Comparison of ENCODE assay signal across 19 cellular contexts in the genomic region with DNA sequence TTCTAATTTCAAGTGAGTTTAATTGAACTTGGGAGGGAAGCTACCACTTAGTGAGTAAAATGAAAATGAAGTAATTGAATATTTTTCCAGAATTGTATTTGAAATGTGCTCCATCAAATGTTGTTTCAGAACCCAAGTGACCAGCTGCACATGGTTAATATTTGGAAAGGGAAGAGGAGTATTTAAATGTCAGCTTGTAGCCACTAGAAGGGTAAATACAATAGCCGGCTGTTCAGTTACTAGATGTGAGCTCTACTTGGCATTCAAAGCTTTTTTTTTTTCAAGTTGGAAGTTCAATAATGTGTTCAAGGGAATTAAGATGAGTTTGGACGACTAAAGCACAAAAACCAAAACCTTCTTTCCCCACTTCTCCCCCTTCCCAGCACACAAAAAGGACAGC.
DNase-seq lines count a peak whose midpoint lies in the region; ATAC-seq, FAIRE-seq and TF ChIP-seq lines count a peak whose summit lies in the region.
"Had no signal": no experiment of that assay in that cellular context is flagged by ENCODE, and none has a peak within 500 bp of the region (broad histone marks: within the 10 kb centered on the region; RNA-seq: fewer than 3 reads in every experiment).

No MANE protein-coding gene starts in this region.

- intact Hi-C loops in aorta (cut with DNase I), result no loop called here

- H3K4me3 Mint-ChIP-seq in T-helper 2 cell treated with Interferon-gamma antibody and Interleukin-4, amounts not matched to agents 5 μg/mL and 100 μg/mL, for 36 hours, result no peak overlapping the region

- 0 out of 2 replicates have a peak overlapping the region, but pooled peaks have one; percentile 1 for H3K4me3 ChIP-seq in SK-N-MC
- no peak overlapping the region for H3K4me3 ChIP-seq in WERI-Rb-1 (ENCODE audit: low read depth, low read length)
- no peak overlapping the region for H3K4me3 ChIP-seq in aorta (ENCODE audit: low read length in 2 of 2)
- H3K4me3 ChIP-seq: A549, Peyer's patch had no signal

- no peaks in the 10 kb centered on the region for H3K27me3 Mint-ChIP-seq in T-helper 2 cell treated with Interferon-gamma antibody and Interleukin-4, amounts not matched to agents 5 μg/mL and 100 μg/mL, for 36 hours (ENCODE audit: low read depth)

- DNase-seq in NCI-H345 treated with DMSO at 0.1 percent for 48 hours (lab: John Stamatoyannopoulos, UW; ENCODE audit: unreplicated experiment) (peak; percentile 21), NCI-H345 (lab: John Stamatoyannopoulos, UW) (no peak), SK-N-MC (ENCODE audit: low read depth, low spot score) (no peak), WERI-Rb-1 (no peak), aorta (no peak)
- DNase-seq in T-helper 2 cell treated with Interferon-gamma antibody and Interleukin-4, amounts not matched to agents 5 μg/mL and 100 μg/mL, for 36 hours (ENCODE audit: low spot score), result no peak
- DNase-seq: C1 segment of cervical spinal cord, GOT3, KG1, NCI-H1048, NCI-H1694 treated with DMSO at 0.1 percent for 48 hours, NCI-H2107, NCI-H446 treated with DMSO at 0.1 percent for 48 hours, Peyer's patch, Right ventricle myocardium superior had no signal

- no peak overlapping the region for H3K9ac ChIP-seq in SK-N-MC (ENCODE audit: insufficient read length)

- H3K9me3 ChIP-seq in SK-N-MC (ENCODE audit: low read depth, low read length) (no peaks in the 10 kb centered on the region), WERI-Rb-1 (ENCODE audit: severe bottlenecking) (no peaks in the 10 kb centered on the region), aorta (ENCODE audit: control insufficient read depth, low read length) (peaks cover 3% of the 10 kb centered on the region)
- H3K9me3 ChIP-seq: Peyer's patch had no signal

- no peak for ATAC-seq in HG03095 (IDR thresholded peaks at IDR 0.05; ENCODE audit: unreplicated experiment)
- ATAC-seq in aorta (ENCODE audit: low FRiP score), result no peak
- ATAC-seq: A549, HepG2 had no signal

- no peaks in the 10 kb centered on the region for H3K4me1 Mint-ChIP-seq in T-helper 2 cell treated with Interferon-gamma antibody and Interleukin-4, amounts not matched to agents 5 μg/mL and 100 μg/mL, for 36 hours (ENCODE audit: low read depth)

- no peaks in the 10 kb centered on the region for H3K27me3 ChIP-seq in WERI-Rb-1 (ENCODE audit: insufficient read depth, low read depth, severe bottlenecking)
- H3K27me3 ChIP-seq in aorta (ENCODE audit: control insufficient read depth in 1 of 2, insufficient read depth in 2 of 2, low read length in 1 of 2), result peaks cover 0 to 2% of the 10 kb centered on the region in 2 donors
- H3K27me3 ChIP-seq: Peyer's patch had no signal

- WGBS in aorta, 2 donors, result 26 to 31% methylated on average over 2 of the region's 2 CpGs

- peak; percentile 36 for FAIRE-seq in islet of Langerhans (lab: Jason Lieb, UNC)
- FAIRE-seq: A549, HepG2 had no signal

- no peak for TF ChIP-seq CTCF in WERI-Rb-1 (IDR thresholded peaks at IDR 0.05; ENCODE audit: low read depth, low read length)

- peaks cover 19% of the 10 kb centered on the region for H3K9me3 Mint-ChIP-seq in T-helper 2 cell treated with Interferon-gamma antibody and Interleukin-4, amounts not matched to agents 5 μg/mL and 100 μg/mL, for 36 hours

- H3K27ac Mint-ChIP-seq in T-helper 2 cell treated with Interferon-gamma antibody and Interleukin-4, amounts not matched to agents 5 μg/mL and 100 μg/mL, for 36 hours, result no peak overlapping the region

- peak overlapping the region; percentile 79 for H3K27ac ChIP-seq in SK-N-MC
- H3K27ac ChIP-seq in WERI-Rb-1, result no peak overlapping the region
- no peak overlapping the region for H3K27ac ChIP-seq in aorta (ENCODE audit: low read depth in 1 of 2, low read length in 2 of 2)
- H3K27ac ChIP-seq: A549, Peyer's patch had no signal

- H3K36me3 ChIP-seq in SK-N-MC (ENCODE audit: insufficient read depth, low read length) (no peaks in the 10 kb centered on the region), WERI-Rb-1 (no peaks in the 10 kb centered on the region), aorta (ENCODE audit: control insufficient read depth in 1 of 2, insufficient read depth in 2 of 2, low read length in 1 of 2) (no peaks in the 10 kb centered on the region)
- H3K36me3 ChIP-seq: Peyer's patch had no signal

- H3K36me3 Mint-ChIP-seq in T-helper 2 cell treated with Interferon-gamma antibody and Interleukin-4, amounts not matched to agents 5 μg/mL and 100 μg/mL, for 36 hours (ENCODE audit: low read depth), result no peaks in the 10 kb centered on the region

- no peaks in the 10 kb centered on the region for H3K4me1 ChIP-seq in aorta (ENCODE audit: control insufficient read depth in 1 of 2, insufficient read depth in 2 of 2, low read length in 2 of 2)
- H3K4me1 ChIP-seq: A549, Peyer's patch had no signal
